Comparison of ENCODE assay signal across 1 cellular context in the genomic region with DNA sequence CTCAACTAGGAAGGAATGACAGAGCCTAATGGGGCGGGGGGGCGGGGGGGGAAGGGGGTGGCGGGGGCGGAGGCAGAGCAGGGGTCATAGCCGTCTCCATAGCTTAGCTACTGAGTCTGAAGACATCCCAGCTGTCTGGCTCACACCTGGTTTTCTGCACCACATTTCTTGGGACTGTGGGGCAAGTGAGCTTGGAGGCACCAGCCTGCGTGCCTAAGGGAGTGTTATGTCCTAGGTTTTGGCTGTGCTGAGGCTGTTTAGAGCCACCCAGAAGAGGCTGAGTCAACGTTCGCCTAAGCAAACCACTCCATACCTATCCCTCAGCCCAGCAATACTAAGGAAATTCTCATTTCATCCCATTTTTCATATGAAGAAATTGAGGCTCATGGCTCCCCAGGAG.
TF ChIP-seq lines count a peak whose summit lies in the region.

No MANE protein-coding gene starts in this region.

TF ChIP-seq in K562, 482 proteins besides CTCF, POLR2A, EP300 and RAD21 (continued from another document):
- TF ChIP-seq ETS2 (tag; IDR thresholded peaks at IDR 0.05; ENCODE audit: borderline replicate concordance, poor library complexity, severe bottlenecking) (no peak), MYC (IDR thresholded peaks at IDR 0.05; ENCODE audit: low read depth, low read length) (no peak), MYC (CRISPR knock-in tag; IDR thresholded peaks at IDR 0.05; ENCODE audit: borderline replicate concordance, low read depth) (no peak)
- TF ChIP-seq, protein P1, sequence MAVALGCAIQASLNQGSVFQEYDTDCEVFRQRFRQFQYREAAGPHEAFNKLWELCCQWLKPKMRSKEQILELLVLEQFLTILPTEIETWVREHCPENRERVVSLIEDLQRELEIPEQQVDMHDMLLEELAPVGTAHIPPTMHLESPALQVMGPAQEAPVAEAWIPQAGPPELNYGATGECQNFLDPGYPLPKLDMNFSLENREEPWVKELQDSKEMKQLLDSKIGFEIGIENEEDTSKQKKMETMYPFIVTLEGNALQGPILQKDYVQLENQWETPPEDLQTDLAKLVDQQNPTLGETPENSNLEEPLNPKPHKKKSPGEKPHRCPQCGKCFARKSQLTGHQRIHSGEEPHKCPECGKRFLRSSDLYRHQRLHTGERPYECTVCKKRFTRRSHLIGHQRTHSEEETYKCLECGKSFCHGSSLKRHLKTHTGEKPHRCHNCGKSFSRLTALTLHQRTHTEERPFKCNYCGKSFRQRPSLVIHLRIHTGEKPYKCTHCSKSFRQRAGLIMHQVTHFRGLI (CRISPR knock-in tag; IDR thresholded peaks at IDR 0.05): no peak
- TF ChIP-seq, protein P2, sequence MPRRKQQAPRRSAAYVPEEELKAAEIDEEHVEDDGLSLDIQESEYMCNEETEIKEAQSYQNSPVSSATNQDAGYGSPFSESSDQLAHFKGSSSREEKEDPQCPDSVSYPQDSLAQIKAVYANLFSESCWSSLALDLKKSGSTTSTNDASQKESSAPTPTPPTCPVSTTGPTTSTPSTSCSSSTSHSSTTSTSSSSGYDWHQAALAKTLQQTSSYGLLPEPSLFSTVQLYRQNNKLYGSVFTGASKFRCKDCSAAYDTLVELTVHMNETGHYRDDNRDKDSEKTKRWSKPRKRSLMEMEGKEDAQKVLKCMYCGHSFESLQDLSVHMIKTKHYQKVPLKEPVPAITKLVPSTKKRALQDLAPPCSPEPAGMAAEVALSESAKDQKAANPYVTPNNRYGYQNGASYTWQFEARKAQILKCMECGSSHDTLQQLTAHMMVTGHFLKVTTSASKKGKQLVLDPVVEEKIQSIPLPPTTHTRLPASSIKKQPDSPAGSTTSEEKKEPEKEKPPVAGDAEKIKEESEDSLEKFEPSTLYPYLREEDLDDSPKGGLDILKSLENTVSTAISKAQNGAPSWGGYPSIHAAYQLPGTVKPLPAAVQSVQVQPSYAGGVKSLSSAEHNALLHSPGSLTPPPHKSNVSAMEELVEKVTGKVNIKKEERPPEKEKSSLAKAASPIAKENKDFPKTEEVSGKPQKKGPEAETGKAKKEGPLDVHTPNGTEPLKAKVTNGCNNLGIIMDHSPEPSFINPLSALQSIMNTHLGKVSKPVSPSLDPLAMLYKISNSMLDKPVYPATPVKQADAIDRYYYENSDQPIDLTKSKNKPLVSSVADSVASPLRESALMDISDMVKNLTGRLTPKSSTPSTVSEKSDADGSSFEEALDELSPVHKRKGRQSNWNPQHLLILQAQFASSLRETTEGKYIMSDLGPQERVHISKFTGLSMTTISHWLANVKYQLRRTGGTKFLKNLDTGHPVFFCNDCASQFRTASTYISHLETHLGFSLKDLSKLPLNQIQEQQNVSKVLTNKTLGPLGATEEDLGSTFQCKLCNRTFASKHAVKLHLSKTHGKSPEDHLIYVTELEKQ (CRISPR knock-in tag; IDR thresholded peaks at IDR 0.05): no peak
